ENCODE assay signal across 8 cellular contexts in the genomic region with DNA sequence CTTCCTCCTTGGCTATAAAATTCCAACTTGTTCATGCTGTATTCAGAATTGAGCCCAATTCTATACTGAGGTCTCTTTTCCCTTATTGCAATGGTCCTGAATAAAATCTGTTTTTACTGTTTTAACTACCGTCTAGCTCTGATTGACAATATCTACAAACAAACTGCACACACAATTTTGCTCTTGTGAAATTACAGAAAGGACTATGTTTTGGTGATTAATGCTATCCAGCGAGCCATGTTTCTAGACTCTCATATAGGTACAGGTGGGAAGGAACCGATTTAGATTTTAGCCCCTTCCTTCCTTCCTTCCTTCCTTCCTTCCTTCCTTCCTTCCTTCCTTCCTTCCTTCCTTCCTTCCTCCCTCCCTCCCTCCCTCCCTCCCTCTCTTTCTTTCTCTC.
"Had no signal": no experiment of that assay in that cellular context is flagged by ENCODE, and none has a peak within 500 bp of the region (broad histone marks: within the 10 kb centered on the region; RNA-seq: fewer than 3 reads in every experiment).

No MANE protein-coding gene starts in this region.

- H3K9ac ChIP-seq: GM23248 had no signal

- H3K4me3 ChIP-seq: GM23248, GM23338, HAP-1 had no signal

- H3K36me3 ChIP-seq: HAP-1 had no signal

- H3K9me3 ChIP-seq: HAP-1 had no signal

- H3K27ac ChIP-seq: GM23248 had no signal

- DNase-seq: GM23248, GOT3, H7, H9, HCEC 1CT, HFFc6 had no signal
